Comparison of ENCODE assay signal across 8 cellular contexts in the genomic region with DNA sequence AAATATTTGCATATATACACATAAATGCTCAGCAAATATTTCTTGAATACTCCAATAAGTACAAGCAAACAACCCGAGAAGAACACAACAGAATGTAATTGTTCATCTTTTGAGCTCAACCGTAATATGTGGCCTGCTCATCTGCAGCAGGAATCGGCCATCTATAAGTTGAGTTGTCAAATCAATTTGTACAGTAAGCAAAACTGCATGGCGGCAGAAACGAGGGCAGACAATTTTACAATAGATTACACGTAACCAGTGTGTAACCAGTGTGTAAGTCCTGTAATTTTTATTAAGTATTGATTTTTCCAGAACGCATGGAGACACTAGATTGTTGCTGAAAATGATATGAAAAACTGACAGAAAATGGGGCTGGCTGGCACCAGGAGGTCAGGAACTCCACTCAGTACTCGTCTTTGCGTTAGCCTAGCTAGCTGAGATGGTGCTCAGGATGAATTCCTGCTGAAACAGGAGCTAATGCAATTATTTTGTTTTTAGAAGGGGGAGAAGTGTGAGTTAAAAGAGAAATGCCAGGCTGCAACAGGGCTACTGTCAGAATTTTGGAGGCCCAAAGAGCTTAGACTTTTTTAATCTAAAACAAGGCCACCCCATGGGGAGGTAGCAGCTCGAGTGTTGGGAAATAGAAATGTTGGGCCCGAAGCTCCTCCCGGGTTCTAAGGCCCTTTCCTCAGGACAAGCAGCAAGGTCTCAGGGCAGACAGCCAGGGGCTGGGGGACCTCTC. TPM values are rescaled to one million over a fixed set of nuclear protein-coding genes. Genes with fewer than 3 reads are reported as not detected.
DNase-seq lines count a peak whose midpoint lies in the region; ATAC-seq and TF ChIP-seq lines count a peak whose summit lies in the region.

No MANE protein-coding gene starts in this region.

- ATAC-seq in HG02938 (IDR thresholded peaks at IDR 0.05; ENCODE audit: unreplicated experiment): peak; percentile 3
- ATAC-seq in left colon: peak; percentile 17
- ATAC-seq in GM21390 (IDR thresholded peaks at IDR 0.05; ENCODE audit: unreplicated experiment): no peak

- H3K27me3 Mint-ChIP-seq in nephron progenitor cell (ENCODE audit: low read depth, poor library complexity): no peaks in the 10 kb centered on the region

- H3K36me3 Mint-ChIP-seq in nephron progenitor cell (ENCODE audit: low read depth): peaks cover 35% of the 10 kb centered on the region

- intact Hi-C loops in left colon (cut with DNase I, micrococcal nuclease): no loop called here

- H3K27ac Mint-ChIP-seq in nephron progenitor cell: no peak overlapping the region

- H3K9me3 Mint-ChIP-seq in nephron progenitor cell: peaks cover 14% of the 10 kb centered on the region

- DNase-seq in Daoy (ENCODE audit: low read depth): peak; percentile 5
- DNase-seq in amniotic epithelial cell (ENCODE audit: low read depth): peak; percentile 18
- peak in 1 of 2 donors; percentile 8 for DNase-seq in left colon
- no peak for DNase-seq in activated CD4-positive, alpha-beta T cell treated with anti-CD3 and anti-CD28 coated beads, Interleukin-2, amount 50 U/mL, for 1 hour
- no peak for DNase-seq in nephron progenitor cell
- DNase-seq in islet precursor cell: no peak

- H3K4me3 Mint-ChIP-seq in nephron progenitor cell: no peak overlapping the region

- H3K4me1 Mint-ChIP-seq in nephron progenitor cell: peaks cover 6% of the 10 kb centered on the region

- no peak for TF ChIP-seq CTCF in nephron progenitor cell (IDR thresholded peaks at IDR 0.05)

RNA-seq across cellular contexts. Expression of gene DHX29, which starts 0.7 kb away (rescaled TPM):
- 27.7 and 41.6 TPM in 2 replicates for total RNA-seq in Daoy (2014; rRNA removed; shearing (Covaris generic))
- 10 to 100 TPM; 18.6 to 21.4 TPM for total RNA-seq in left colon

RNA-seq across cellular contexts. Expression of gene MTREX, which starts 1.0 kb away (rescaled TPM):
- 219 and 221 TPM in 2 replicates for total RNA-seq in Daoy (2014; rRNA removed; shearing (Covaris generic))
- total RNA-seq in left colon: 10 to 100 TPM; 43.7 to 46.9 TPM

Comparison
In these comparisons a context has a peak if more than half of its experiments do, and no peak if none do; other contexts are left out.
1. DNase-seq: peak in Daoy (single experiment) and amniotic epithelial cell (single experiment); none in activated CD4-positive, alpha-beta T cell treated with anti-CD3 and anti-CD28 coated beads, Interleukin-2, amount 50 U/mL, for 1 hour (single experiment), nephron progenitor cell (single experiment) and islet precursor cell (single experiment).